8 cellular contexts compared by ENCODE assay signal in genomic region chr19:5904302-5905071, GRCh38. TPM values are rescaled to one million over a fixed set of nuclear protein-coding genes. Genes with fewer than 3 reads are reported as not detected.
DNase-seq lines count a peak whose midpoint lies in the region; ATAC-seq and TF ChIP-seq lines count a peak whose summit lies in the region.

Gene VMAC (plus strand): TSS chr19:5904872. CDS start chr19:5904891, 19 bp downstream.

- CTCF ChIA-PET in CD4-positive, alpha-beta T cell (lab: Charles Lee), result interaction anchor here (2.2 to 7.0 kb wide), 3 partner anchors 57 to 100 kb away, joined by 7 to 63 read pairs (median 11); no protein-coding TSS in a partner anchor
- CTCF ChIA-PET in activated CD4-positive, alpha-beta memory T cell treated with anti-CD3 and anti-CD28 coated beads, Interleukin-2, amount 10 ng/mL, durations not matched to agents 7 days and 5 days (lab: Charles Lee), result interaction anchor here (0.6 to 3.6 kb wide), 7 partner anchors 64 to 437 kb away, joined by 4 to 44 read pairs (median 7); partner anchors contain the start of genes DUS3L, NRTN and RPL36

- POLR2A ChIA-PET in CD4-positive, alpha-beta T cell (lab: Charles Lee), result interaction anchor here (0.5 to 4.4 kb wide), 37 partner anchors 12 to 1800 kb away, joined by 3 to 83 read pairs (median 7); partner anchors contain the start of genes CATSPERD, CLPP, DUS3L and FEM1A
- POLR2A ChIA-PET in activated CD4-positive, alpha-beta memory T cell treated with anti-CD3 and anti-CD28 coated beads, Interleukin-2, amount 10 ng/mL, durations not matched to agents 7 days and 5 days (lab: Charles Lee), result interaction anchor here (0.7 to 4.4 kb wide), 24 partner anchors 9 to 473 kb away, joined by 3 to 61 read pairs (median 6); partner anchors contain the start of genes ALKBH7, CATSPERD, DUS3L and FUT6

- H3K9me3 ChIP-seq in CD4-positive, alpha-beta T cell (ENCODE audit: control insufficient read depth, low read length), result no peaks in the 10 kb centered on the region
- no peaks in the 10 kb centered on the region for H3K9me3 ChIP-seq in duodenal mucosa (ENCODE audit: control insufficient read depth in 1 of 2, low read length in 2 of 2)
- H3K9me3 ChIP-seq in right lobe of liver, result no peaks in the 10 kb centered on the region

- no peaks in the 10 kb centered on the region for H3K27me3 ChIP-seq in CD4-positive, alpha-beta T cell (ENCODE audit: control insufficient read depth, insufficient read depth, low read length)
- no peaks in the 10 kb centered on the region for H3K27me3 ChIP-seq in duodenal mucosa (ENCODE audit: control insufficient read depth in 1 of 2, insufficient read depth in 2 of 2, low read length in 2 of 2)
- H3K27me3 ChIP-seq in right lobe of liver, result no peaks in the 10 kb centered on the region

- WGBS in right lobe of liver (ENCODE audit: insufficient coverage, low coverage, low lambda C conversion rate, missing lambda C conversion rate), result 0% methylated on average over 11 of the region's 64 CpGs

- peak within 1 kb of the TSS; percentile 99 for H3K27ac Mint-ChIP-seq in CD4-positive, alpha-beta T cell
- H3K27ac Mint-ChIP-seq in activated CD4-positive, alpha-beta memory T cell treated with anti-CD3 and anti-CD28 coated beads, Interleukin-2, amount 10 ng/mL, durations not matched to agents 7 days and 5 days, result peak within 1 kb of the TSS; percentile 99

- H3K9ac ChIP-seq in duodenal mucosa (ENCODE audit: low read depth in 1 of 2, low read length in 2 of 2), result peak within 1 kb of the TSS; percentile 88 to 91

- H3K4me3 ChIP-seq in duodenal mucosa (ENCODE audit: low read depth in 1 of 2, low read length in 2 of 2) (peak within 1 kb of the TSS; percentile 90 to 96), right lobe of liver (peak within 1 kb of the TSS; percentile 88 to 99 (median 99))

- peak within 1 kb of the TSS; percentile 93 for H3K4me3 Mint-ChIP-seq in CD4-positive, alpha-beta T cell
- H3K4me3 Mint-ChIP-seq in activated CD4-positive, alpha-beta memory T cell treated with anti-CD3 and anti-CD28 coated beads, Interleukin-2, amount 10 ng/mL, durations not matched to agents 7 days and 5 days, result peak within 1 kb of the TSS; percentile 97

- peak within 1 kb of the TSS; percentile 91 for H3K27ac ChIP-seq in CD4-positive, alpha-beta T cell (ENCODE audit: low read depth, low read length)
- peak within 1 kb of the TSS; percentile 87 for H3K27ac ChIP-seq in duodenal mucosa (ENCODE audit: low read depth, low read length)
- peak within 1 kb of the TSS; percentile 73 to 88 (median 76) for H3K27ac ChIP-seq in right lobe of liver

- DNase-seq in CD4-positive, alpha-beta T cell, result peak; percentile 99 to 100 (median 100)
- DNase-seq in NCI-H82 (lab: John Stamatoyannopoulos, UW), result peak; percentile 100
- DNase-seq in activated CD4-positive, alpha-beta memory T cell treated with anti-CD3 and anti-CD28 coated beads, Interleukin-2, amount 10 ng/mL, durations not matched to agents 7 days and 5 days, result peak; percentile 100
- DNase-seq in right lobe of liver, result peak; percentile 100
- peak; percentile 100 for DNase-seq in stimulated activated CD4-positive, alpha-beta T cell treated with anti-CD3 and anti-CD28 coated beads, Interleukin-4, amount 100 ng/mL, for 24 hours

- H3K36me3 Mint-ChIP-seq in CD4-positive, alpha-beta T cell (ENCODE audit: low read depth), result peaks cover 34% of the 10 kb centered on the region
- H3K36me3 Mint-ChIP-seq in activated CD4-positive, alpha-beta memory T cell treated with anti-CD3 and anti-CD28 coated beads, Interleukin-2, amount 10 ng/mL, durations not matched to agents 7 days and 5 days (ENCODE audit: low read depth), result peaks cover 17% of the 10 kb centered on the region

- peaks cover 35% of the 10 kb centered on the region for H3K4me1 Mint-ChIP-seq in CD4-positive, alpha-beta T cell (ENCODE audit: low read depth)
- H3K4me1 Mint-ChIP-seq in activated CD4-positive, alpha-beta memory T cell treated with anti-CD3 and anti-CD28 coated beads, Interleukin-2, amount 10 ng/mL, durations not matched to agents 7 days and 5 days, result peaks cover 35% of the 10 kb centered on the region

- H3K9me3 Mint-ChIP-seq in CD4-positive, alpha-beta T cell, result no peaks in the 10 kb centered on the region
- H3K9me3 Mint-ChIP-seq in activated CD4-positive, alpha-beta memory T cell treated with anti-CD3 and anti-CD28 coated beads, Interleukin-2, amount 10 ng/mL, durations not matched to agents 7 days and 5 days, result no peaks in the 10 kb centered on the region

- peaks cover 0 to 10% of the 10 kb centered on the region in 2 donors for H3K36me3 ChIP-seq in duodenal mucosa (ENCODE audit: control insufficient read depth in 1 of 2, insufficient read depth in 2 of 2, low read length in 2 of 2)
- H3K36me3 ChIP-seq in right lobe of liver, result peaks cover 0 to 5% (median 2%) of the 10 kb centered on the region in 4 donors

- H3K27me3 Mint-ChIP-seq in CD4-positive, alpha-beta T cell, result no peaks in the 10 kb centered on the region
- H3K27me3 Mint-ChIP-seq in activated CD4-positive, alpha-beta memory T cell treated with anti-CD3 and anti-CD28 coated beads, Interleukin-2, amount 10 ng/mL, durations not matched to agents 7 days and 5 days, result no peaks in the 10 kb centered on the region

- peak; percentile 76 for ATAC-seq in CD4-positive, alpha-beta T cell (ENCODE audit: poor library complexity)
- ATAC-seq in GM19452 (IDR thresholded peaks at IDR 0.05; ENCODE audit: unreplicated experiment) (peak; percentile 76), HG03575 (IDR thresholded peaks at IDR 0.05; ENCODE audit: extremely low read depth, insufficient number of reproducible peaks, low FRiP score, unreplicated experiment) (peak; percentile 67), right lobe of liver (peak; percentile 75 to 86 (median 80))

- peak; percentile 87 for TF ChIP-seq POLR2A in right lobe of liver (IDR thresholded peaks at IDR 0.05)

- H3K4me1 ChIP-seq in duodenal mucosa (ENCODE audit: control insufficient read depth in 1 of 2, insufficient read depth in 2 of 2, low read length in 2 of 2) (peaks cover 0 to 22% of the 10 kb centered on the region in 2 donors), right lobe of liver (peaks cover 0 to 34% (median 5%) of the 10 kb centered on the region in 4 donors)

- no peak for TF ChIP-seq CTCF in CD4-positive, alpha-beta T cell (IDR thresholded peaks at IDR 0.05)
- TF ChIP-seq CTCF in right lobe of liver (IDR thresholded peaks at IDR 0.05), result no peak

- intact Hi-C loops in CD4-positive, alpha-beta T cell (cut with DNase I, micrococcal nuclease), result loop anchor here (1.0 to 10.0 kb wide), 9 partner anchors 58 to 470 kb away; partner anchors contain the start of genes ALKBH7 (in 1 of the 2), DUS3L (in 1 of the 2), PSPN (in 1 of the 2) and RANBP3 (in 1 of the 2)
- intact Hi-C loops in right lobe of liver (cut with DNase I), result no loop called here

RNA-seq across cellular contexts. Expression of gene VMAC, which starts in this region (rescaled TPM):
- total RNA-seq in CD4-positive, alpha-beta T cell, result 10 to 100 TPM; 23.4 to 25.3 TPM
- total RNA-seq in activated CD4-positive, alpha-beta memory T cell treated with anti-CD3 and anti-CD28 coated beads, Interleukin-2, amount 10 ng/mL, durations not matched to agents 7 days and 5 days, result 1 to 10 TPM; 7.6 to 7.9 TPM
- 1 to 10 TPM; 1.7 to 3.9 (median 2.8) TPM for total RNA-seq in right lobe of liver

Comparison
In these comparisons a context has a peak if more than half of its experiments do, and no peak if none do; other contexts are left out.
1. Peak in every context shown above with its lines: DNase-seq, ATAC-seq, H3K4me3 ChIP-seq and H3K27ac ChIP-seq.
2. intact Hi-C loops: an anchor here in CD4-positive, alpha-beta T cell (1.0 to 10.0 kb wide); none called in right lobe of liver.